Comparison of ENCODE assay signal across 10 cellular contexts in genomic region chr1:28236656-28237331, GRCh38. TPM values are rescaled to one million over a fixed set of nuclear protein-coding genes. Genes with fewer than 3 reads are reported as not detected.
DNase-seq lines count a peak whose midpoint lies in the region; ATAC-seq and TF ChIP-seq lines count a peak whose summit lies in the region.
"Had no signal": no experiment of that assay in that cellular context is flagged by ENCODE, and none has a peak within 500 bp of the region (broad histone marks: within the 10 kb centered on the region; RNA-seq: fewer than 3 reads in every experiment).

No MANE protein-coding gene starts in this region.

- H3K4ac ChIP-seq in IMR-90 (ENCODE audit: low read depth, low read length): peak overlapping the region; percentile 75

- no peak for DNase-seq in AG04449 (ENCODE audit: low read depth, low spot score)
- DNase-seq in IMR-90: no peak
- DNase-seq in dorsolateral prefrontal cortex: peak in 1 of 10 donors; percentile 46
- no peak for DNase-seq in mucosa of descending colon
- DNase-seq in activated naive CD8-positive, alpha-beta T cell treated with anti-CD3 and anti-CD28 coated beads, Interleukin-2, amount 50 U/mL, for 24 hours: no peak
- no peak for DNase-seq in activated CD4-positive, alpha-beta memory T cell treated with anti-CD3 and anti-CD28 coated beads for 36 hours

- H3K9me3 ChIP-seq in IMR-90 (ENCODE audit: control insufficient read depth, insufficient read depth, low read length) (no peaks in the 10 kb centered on the region), mucosa of descending colon (no peaks in the 10 kb centered on the region)

- peak overlapping the region; percentile 96 for H2AK9ac ChIP-seq in IMR-90 (replicated peaks; ENCODE audit: low read depth, low read length, poor library complexity)

- H2AFZ ChIP-seq in IMR-90 (replicated peaks; ENCODE audit: low read length, poor library complexity): peak overlapping the region; percentile 97

- H3K4me3 ChIP-seq in AG04449 (ENCODE audit: low read depth, low read length) (peak overlapping the region; percentile 100), IMR-90 (ENCODE audit: insufficient read depth, low read depth, low read length) (peak overlapping the region; percentile 78), dorsolateral prefrontal cortex (peak overlapping the region; percentile 60 to 100 (median 95)), mucosa of descending colon (peak overlapping the region; percentile 84)

- CTCF ChIA-PET in AG04449 (lab: Yijun Ruan, JAX) (interaction anchor here (1.0 to 3.2 kb wide), 3 partner anchors 10 to 15 kb away, joined by 3 to 18 read pairs (median 8); no protein-coding TSS in a partner anchor), IMR-90 (lab: Yijun Ruan, JAX) (no interaction called here)
- CTCF ChIA-PET in activated CD4-positive, alpha-beta memory T cell treated with anti-CD3 and anti-CD28 coated beads for 36 hours (lab: Charles Lee): interaction anchor here (1.2 to 1.7 kb wide), 5 partner anchors 12 to 574 kb away, joined by 3 to 9 read pairs (median 3); no protein-coding TSS in a partner anchor

- no peaks in the 10 kb centered on the region for H3K9me3 Mint-ChIP-seq in activated naive CD8-positive, alpha-beta T cell treated with anti-CD3 and anti-CD28 coated beads, Interleukin-2, amount 50 U/mL, for 24 hours
- H3K9me3 Mint-ChIP-seq in activated CD4-positive, alpha-beta memory T cell treated with anti-CD3 and anti-CD28 coated beads for 36 hours: no peaks in the 10 kb centered on the region
- H3K9me3 Mint-ChIP-seq: activated T-cell treated with anti-CD3 and anti-CD28 coated beads, Interleukin-2, amount 50 U/mL, for 72 hours; IgD-negative memory B cell had no signal

- H3K36me3 ChIP-seq in IMR-90 (ENCODE audit: control insufficient read depth, insufficient read depth, low read length): peaks cover 2% of the 10 kb centered on the region
- no peaks in the 10 kb centered on the region for H3K36me3 ChIP-seq in mucosa of descending colon (ENCODE audit: low read depth)

- peak overlapping the region; percentile 97 for H3K4me2 ChIP-seq in IMR-90 (ENCODE audit: low read depth, low read length)

- no TSS peak for BruUV-seq in IMR-90 (replicated peaks; lab: Mats Ljungman, UMichigan)

- peak overlapping the region; percentile 65 for H3K27ac ChIP-seq in IMR-90 (ENCODE audit: insufficient read depth, low read length)
- H3K27ac ChIP-seq in dorsolateral prefrontal cortex: peak overlapping the region in 55 of 59 donors; percentile 65 to 98 (median 93)

- ATAC-seq in IMR-90 (ENCODE audit: low read depth): no peak
- ATAC-seq in mucosa of descending colon: peak; percentile 13
- no peak for ATAC-seq in activated naive CD8-positive, alpha-beta T cell treated with anti-CD3 and anti-CD28 coated beads, Interleukin-2, amount 50 U/mL, for 24 hours
- no peak for ATAC-seq in HG02970 (IDR thresholded peaks at IDR 0.05; ENCODE audit: low FRiP score, unreplicated experiment)
- no peak for ATAC-seq in activated CD4-positive, CD25-positive, alpha-beta regulatory T cell treated with anti-CD3 and anti-CD28 coated beads, Interleukin-2, amount 50 U/mL, for 24 hours

- TF ChIP-seq RAD21 in IMR-90 (IDR thresholded peaks at IDR 0.05; ENCODE audit: low read length): no peak

- H3K27me3 ChIP-seq in IMR-90 (ENCODE audit: control insufficient read depth, insufficient read depth, low read length): no peaks in the 10 kb centered on the region
- H3K27me3 ChIP-seq in dorsolateral prefrontal cortex: no peaks in the 10 kb centered on the region

- peaks cover 23% of the 10 kb centered on the region for H3K4me1 Mint-ChIP-seq in activated naive CD8-positive, alpha-beta T cell treated with anti-CD3 and anti-CD28 coated beads, Interleukin-2, amount 50 U/mL, for 24 hours
- H3K4me1 Mint-ChIP-seq in activated CD4-positive, alpha-beta memory T cell treated with anti-CD3 and anti-CD28 coated beads for 36 hours (ENCODE audit: low read depth): peaks cover 16% of the 10 kb centered on the region

- peaks cover 16% of the 10 kb centered on the region; the same call in 1 of the 2 replicates for H3K9me1 ChIP-seq in IMR-90 (ENCODE audit: insufficient read depth, low read length)

- in situ Hi-C loops in IMR-90 (cut with MboI; ENCODE audit: low sequenced_read_pairs): no loop called here

- peaks cover 24 to 34% of the 10 kb centered on the region in 2 experiments for H3K79me1 ChIP-seq in IMR-90 (ENCODE audit: low read depth in 1 of 2, low read length in 2 of 2)

- peak overlapping the region in 1 of 2 experiments; percentile 85; a peak in 2 of 4 replicates for H4K8ac ChIP-seq in IMR-90 (ENCODE audit: low read depth in 2 of 2, low read length in 2 of 2)

- peak overlapping the region; percentile 87 for H3K9ac ChIP-seq in IMR-90 (ENCODE audit: low read depth, low read length)

- 2% methylated on average over 8 of the region's 20 CpGs; no CpG with 5 or more reads in 1 of the 2 experiments for WGBS in IMR-90 (ENCODE audit: extremely low coverage in 2 of 2, insufficient read length in 1 of 2), 2 experiments

- peak overlapping the region; percentile 92 for H3K23ac ChIP-seq in IMR-90 (ENCODE audit: low read depth, low read length)

- H3K18ac ChIP-seq in IMR-90 (ENCODE audit: low read depth, low read length): no peak overlapping the region

- H3K4me3 Mint-ChIP-seq in activated naive CD8-positive, alpha-beta T cell treated with anti-CD3 and anti-CD28 coated beads, Interleukin-2, amount 50 U/mL, for 24 hours: no peak overlapping the region
- H3K4me3 Mint-ChIP-seq in activated CD4-positive, alpha-beta memory T cell treated with anti-CD3 and anti-CD28 coated beads for 36 hours: no peak overlapping the region
- H3K4me3 Mint-ChIP-seq: activated T-cell treated with anti-CD3 and anti-CD28 coated beads, Interleukin-2, amount 50 U/mL, for 72 hours; IgD-negative memory B cell had no signal

- no peak overlapping the region for H2BK20ac ChIP-seq in IMR-90 (ENCODE audit: low read depth, low read length)

- H4K91ac ChIP-seq in IMR-90 (ENCODE audit: insufficient read depth, low read depth, low read length): peak overlapping the region; percentile 75; the same call in 1 of the 2 replicates

- peaks cover 10% of the 10 kb centered on the region for H3K36me3 Mint-ChIP-seq in activated naive CD8-positive, alpha-beta T cell treated with anti-CD3 and anti-CD28 coated beads, Interleukin-2, amount 50 U/mL, for 24 hours (ENCODE audit: low read depth)
- peaks cover 4% of the 10 kb centered on the region for H3K36me3 Mint-ChIP-seq in activated CD4-positive, alpha-beta memory T cell treated with anti-CD3 and anti-CD28 coated beads for 36 hours
- H3K36me3 Mint-ChIP-seq: IgD-negative memory B cell had no signal

- TF ChIP-seq CTCF in AG04449 (IDR thresholded peaks at IDR 0.05; ENCODE audit: insufficient read depth, low read length, missing control alignments) (no peak), IMR-90 (conservative IDR thresholded peaks at IDR 0.05; ENCODE audit: low read depth, low read length) (no peak), dorsolateral prefrontal cortex (IDR thresholded peaks at IDR 0.05 in 54 of 56, conservative IDR thresholded peaks at IDR 0.05 in 2 of 56; ENCODE audit: low read depth in 1 of 56, partially characterized antibody in 56 of 56) (no peak), mucosa of descending colon (IDR thresholded peaks at IDR 0.05) (no peak)

- peaks cover 7% of the 10 kb centered on the region; the same call in 1 of the 2 replicates for H4K20me1 ChIP-seq in IMR-90 (ENCODE audit: insufficient read depth, low read length)

- H2BK5ac ChIP-seq in IMR-90 (ENCODE audit: low read depth, low read length, poor library complexity, severe bottlenecking): peak overlapping the region; percentile 82

- dilution Hi-C loops in IMR-90 (cut with HindIII; ENCODE audit: low sequenced_read_pairs, unreplicated experiment): no loop called here

- peak overlapping the region; percentile 88 for H3K14ac ChIP-seq in IMR-90 (replicated peaks; ENCODE audit: low read depth, low read length)

- intact Hi-C loops in IMR-90 (cut with micrococcal nuclease): no loop called here
- intact Hi-C loops in dorsolateral prefrontal cortex (cut with DNase I): loop anchor here (1.0 to 5.0 kb wide), 2 partner anchors 11 to 91 kb away; partner anchors contain the start of gene MED18 (in 1 of the 2)
- intact Hi-C loops in mucosa of descending colon (cut with DNase I, micrococcal nuclease): no loop called here
- intact Hi-C loops in activated CD4-positive, alpha-beta memory T cell treated with anti-CD3 and anti-CD28 coated beads for 36 hours (cut with micrococcal nuclease): loop anchor here (1.0 kb wide), 1 partner anchor 10 kb away; no protein-coding TSS in a partner anchor

- no peak overlapping the region for H4K5ac ChIP-seq in IMR-90 (ENCODE audit: low read depth, low read length)

- no peak overlapping the region for H3K27ac Mint-ChIP-seq in activated naive CD8-positive, alpha-beta T cell treated with anti-CD3 and anti-CD28 coated beads, Interleukin-2, amount 50 U/mL, for 24 hours
- H3K27ac Mint-ChIP-seq in activated CD4-positive, alpha-beta memory T cell treated with anti-CD3 and anti-CD28 coated beads for 36 hours: no peak overlapping the region
- H3K27ac Mint-ChIP-seq: activated T-cell treated with anti-CD3 and anti-CD28 coated beads, Interleukin-2, amount 50 U/mL, for 72 hours; IgD-negative memory B cell had no signal

- no peak for TF ChIP-seq POLR2A in IMR-90 (IDR thresholded peaks at IDR 0.05; ENCODE audit: low read depth, low read length)

- H3K27me3 Mint-ChIP-seq in activated naive CD8-positive, alpha-beta T cell treated with anti-CD3 and anti-CD28 coated beads, Interleukin-2, amount 50 U/mL, for 24 hours: peaks cover 2% of the 10 kb centered on the region
- H3K27me3 Mint-ChIP-seq in activated CD4-positive, alpha-beta memory T cell treated with anti-CD3 and anti-CD28 coated beads for 36 hours: no peaks in the 10 kb centered on the region
- H3K27me3 Mint-ChIP-seq: IgD-negative memory B cell had no signal

- peak overlapping the region; percentile 68; the same call in 1 of the 2 replicates for H3K56ac ChIP-seq in IMR-90 (ENCODE audit: extremely low read depth, insufficient read depth, low read length)

- no peak overlapping the region for H2BK120ac ChIP-seq in IMR-90 (ENCODE audit: low read depth, low read length)

- H3K4me1 ChIP-seq in IMR-90 (ENCODE audit: control insufficient read depth, insufficient read depth, low read length): peaks cover 2% of the 10 kb centered on the region
- H3K4me1 ChIP-seq in mucosa of descending colon (ENCODE audit: low read depth): peaks cover 34% of the 10 kb centered on the region

- POLR2A ChIA-PET in AG04449 (lab: Yijun Ruan, JAX) (interaction anchor here (0.7 to 2.2 kb wide), 5 partner anchors 10 to 464 kb away, joined by 3 to 14 read pairs (median 4); partner anchors contain the start of genes SESN2 and STX12), IMR-90 (lab: Charles Lee; ENCODE audit: unreplicated experiment) (no interaction called here)
- POLR2A ChIA-PET in activated CD4-positive, alpha-beta memory T cell treated with anti-CD3 and anti-CD28 coated beads for 36 hours (lab: Charles Lee): interaction anchor here (0.6 to 3.7 kb wide), 7 partner anchors 9 to 398 kb away, joined by 3 to 34 read pairs (median 4); partner anchors contain the start of genes MED18, RCC1 and SESN2

- no peak overlapping the region for H2BK15ac ChIP-seq in IMR-90 (ENCODE audit: low read depth, low read length)

- H2AK5ac ChIP-seq in IMR-90 (ENCODE audit: low read depth, low read length): peak overlapping the region; percentile 59

RNA-seq across cellular contexts. Expression of gene ATP5IF1, which starts 0.9 kb away (rescaled TPM):
- total RNA-seq in IMR-90 (2012; rRNA removed) (33.7 and 120 TPM in 2 replicates), dorsolateral prefrontal cortex (100 to 1,000 TPM in 117 of 120 experiments, 10 to 100 TPM in 3; 83.1 to 262 (median 175) TPM), mucosa of descending colon (100 to 1,000 TPM; 130 to 266 (median 235) TPM)
- 105 and 143 TPM in 2 replicates for polyA plus RNA-seq in IMR-90 (2012; rRNA removed)
- polyA plus RNA-seq in IMR-90 (2012; cell fraction: cytosol; rRNA removed): 291 and 630 TPM in 2 replicates
- polyA plus RNA-seq in IMR-90 (2012; cell fraction: nucleus; rRNA removed; ENCODE audit: low replicate concordance): 54.6 and 152 TPM in 2 replicates
- 100 to 1,000 TPM; 174 to 181 TPM for total RNA-seq in activated CD4-positive, alpha-beta memory T cell treated with anti-CD3 and anti-CD28 coated beads for 36 hours

RNA-seq across cellular contexts. Expression of gene DNAJC8, which starts 4.0 kb away (rescaled TPM):
- total RNA-seq in IMR-90 (2012; rRNA removed) (53.6 and 70.5 TPM in 2 replicates), dorsolateral prefrontal cortex (10 to 100 TPM; 54.5 to 95.1 (median 72.1) TPM), mucosa of descending colon (10 to 100 TPM; 41.6 to 76.7 (median 56.7) TPM)
- polyA plus RNA-seq in IMR-90 (2012; rRNA removed): 77.0 and 81.0 TPM in 2 replicates
- 16.8 and 33.3 TPM in 2 replicates for polyA plus RNA-seq in IMR-90 (2012; cell fraction: cytosol; rRNA removed)
- polyA plus RNA-seq in IMR-90 (2012; cell fraction: nucleus; rRNA removed; ENCODE audit: low replicate concordance): 9.8 and 42.2 TPM in 2 replicates
- 100 to 1,000 TPM in 1 of 2 experiments, 10 to 100 TPM in 1; 99.0 to 102 TPM for total RNA-seq in activated CD4-positive, alpha-beta memory T cell treated with anti-CD3 and anti-CD28 coated beads for 36 hours

RNA-seq across cellular contexts. Expression of gene SESN2, which starts 22.5 kb away (rescaled TPM):
- 8.1 and 10.2 TPM in 2 replicates for total RNA-seq in IMR-90 (2012; rRNA removed)
- polyA plus RNA-seq in IMR-90 (2012; rRNA removed): 20.9 and 21.7 TPM in 2 replicates
- 12.0 and 27.8 TPM in 2 replicates for polyA plus RNA-seq in IMR-90 (2012; cell fraction: cytosol; rRNA removed)
- 32.4 and 50.9 TPM in 2 replicates for polyA plus RNA-seq in IMR-90 (2012; cell fraction: nucleus; rRNA removed; ENCODE audit: low replicate concordance)
- 10 to 100 TPM in 101 of 120 experiments, 1 to 10 TPM in 19; 6.5 to 26.1 (median 11.8) TPM for total RNA-seq in dorsolateral prefrontal cortex
- total RNA-seq in mucosa of descending colon: 10 to 100 TPM; 20.4 to 32.3 (median 27.6) TPM
- 10 to 100 TPM; 23.4 to 24.1 TPM for total RNA-seq in activated CD4-positive, alpha-beta memory T cell treated with anti-CD3 and anti-CD28 coated beads for 36 hours

Comparison
In these comparisons a context has a peak if more than half of its experiments do, and no peak if none do; other contexts are left out.
1. intact Hi-C loops: an anchor here in dorsolateral prefrontal cortex (1.0 to 5.0 kb wide) and activated CD4-positive, alpha-beta memory T cell treated with anti-CD3 and anti-CD28 coated beads for 36 hours (1.0 kb wide); none called in IMR-90 and mucosa of descending colon.